19 cellular contexts compared by ENCODE assay signal in genomic region chr12:24711056-24711455, GRCh38.
DNase-seq lines count a peak whose midpoint lies in the region; ATAC-seq and TF ChIP-seq lines count a peak whose summit lies in the region.
"Had no signal": no experiment of that assay in that cellular context is flagged by ENCODE, and none has a peak within 500 bp of the region (broad histone marks: within the 10 kb centered on the region; RNA-seq: fewer than 3 reads in every experiment).

No MANE protein-coding gene starts in this region.

- no peak for TF ChIP-seq CTCF in OCI-LY3 (IDR thresholded peaks at IDR 0.05; ENCODE audit: low read depth, low read length)

- H3K9me3 Mint-ChIP-seq in activated CD4-positive, alpha-beta T cell treated with anti-CD3 and anti-CD28 coated beads for 36 hours (ENCODE audit: low read depth), result no peaks in the 10 kb centered on the region
- H3K9me3 Mint-ChIP-seq: CD8-positive, alpha-beta T cell; H9; IgD-negative memory B cell had no signal

- H3K4ac ChIP-seq in neuronal stem cell (ENCODE audit: low read length), result no peak overlapping the region

- DNase-seq in activated CD4-positive, alpha-beta T cell treated with anti-CD3 and anti-CD28 coated beads for 36 hours, result no peak
- no peak for DNase-seq in activated CD4-positive, alpha-beta T cell treated with anti-CD3 and anti-CD28 coated beads, Interleukin-2, amount 50 U/mL, for 48 hours
- DNase-seq in neuronal stem cell (ENCODE audit: low spot score) (no peak), MV-4-11 (lab: John Stamatoyannopoulos, UW) (no peak), NCI-H345 treated with DMSO at 0.1 percent for 48 hours (lab: John Stamatoyannopoulos, UW; ENCODE audit: unreplicated experiment) (no peak)
- DNase-seq: AML-193; Calu3; CD8-positive, alpha-beta T cell; DMS79 treated with DMSO at 0.1 percent for 48 hours; GF-D8; H9 had no signal

- H3K79me1 ChIP-seq in neuronal stem cell (ENCODE audit: low read depth, low read length), result no peaks in the 10 kb centered on the region

- 0 out of 2 replicates have a peak, but pooled peaks cover 3% of the 10 kb centered on the region for H3K79me2 ChIP-seq in OCI-LY3 (ENCODE audit: low read length)

- H3K27me3 Mint-ChIP-seq in activated CD4-positive, alpha-beta T cell treated with anti-CD3 and anti-CD28 coated beads for 36 hours, result no peaks in the 10 kb centered on the region
- H3K27me3 Mint-ChIP-seq: IgD-negative memory B cell had no signal

- no peak overlapping the region for H3K18ac ChIP-seq in neuronal stem cell (ENCODE audit: low read length)

- intact Hi-C loops in activated CD4-positive, alpha-beta T cell treated with anti-CD3 and anti-CD28 coated beads for 36 hours (cut with DNase I, micrococcal nuclease), result loop anchor here in 1 of 2 experiments (10.0 kb wide), 1 partner anchor 344 kb away; a partner anchor contains a TSS

- H3K23ac ChIP-seq in neuronal stem cell (ENCODE audit: low read depth, low read length, poor library complexity), result no peak overlapping the region

- H3K9me3 ChIP-seq in OCI-LY3 (ENCODE audit: insufficient read depth, low read length), result no peaks in the 10 kb centered on the region
- peaks cover 2% of the 10 kb centered on the region in 2 donors for H3K9me3 ChIP-seq in neuronal stem cell (replicated peaks in 1 of 2; ENCODE audit: control insufficient read depth in 2 of 2, insufficient read depth in 1 of 2, low read depth in 1 of 2, low read length in 2 of 2)
- H3K9me3 ChIP-seq: A549, BLaER1 had no signal

- WGBS in neuronal stem cell (ENCODE audit: extremely low coverage in 2 of 2, insufficient read length in 2 of 2, insufficient replicate concordance in 1 of 2), 2 donors, result no CpG with 5 or more reads among the region's 1 CpG

- H2BK5ac ChIP-seq in neuronal stem cell (ENCODE audit: low read length), result no peak overlapping the region

- H2BK120ac ChIP-seq in neuronal stem cell (ENCODE audit: low read depth, low read length), result no peak overlapping the region

- H2BK15ac ChIP-seq in neuronal stem cell (ENCODE audit: low read length), result no peak overlapping the region

- H4K20me1 ChIP-seq in OCI-LY3 (ENCODE audit: insufficient read depth, low read length), result no peaks in the 10 kb centered on the region
- H4K20me1 ChIP-seq: BLaER1 had no signal

- peak overlapping the region; percentile 34 for H3K4me2 ChIP-seq in OCI-LY3 (ENCODE audit: low read length)
- H3K4me2 ChIP-seq in neuronal stem cell (ENCODE audit: insufficient read depth, low read length, poor library complexity, severe bottlenecking), result no peak overlapping the region
- H3K4me2 ChIP-seq: A549, BLaER1 had no signal

- H3K4me1 ChIP-seq in OCI-LY3 (ENCODE audit: low read length), result peaks cover 70% of the 10 kb centered on the region
- H3K4me1 ChIP-seq in neuronal stem cell (ENCODE audit: control insufficient read depth in 2 of 2, insufficient read depth in 1 of 2, low read depth in 1 of 2, low read length in 2 of 2), result no peaks in the 10 kb centered on the region
- H3K4me1 ChIP-seq: A549, BLaER1 had no signal

- H3K36me3 ChIP-seq in OCI-LY3 (replicated peaks; ENCODE audit: low read depth, low read length) (no peaks in the 10 kb centered on the region), neuronal stem cell (replicated peaks in 1 of 2; ENCODE audit: control insufficient read depth in 2 of 2, insufficient read depth in 2 of 2, low read length in 2 of 2) (no peaks in the 10 kb centered on the region)
- H3K36me3 ChIP-seq: BLaER1 had no signal

- H2AFZ ChIP-seq in OCI-LY3 (ENCODE audit: low read depth, low read length), result 0 out of 2 replicates have a peak overlapping the region, but pooled peaks have one; percentile 19
- peak overlapping the region; percentile 11 for H2AFZ ChIP-seq in neuronal stem cell (ENCODE audit: low read length)

- POLR2A ChIA-PET in activated CD4-positive, alpha-beta T cell treated with anti-CD3 and anti-CD28 coated beads for 36 hours (lab: Charles Lee), result no interaction called here

- H3K4me3 Mint-ChIP-seq in activated CD4-positive, alpha-beta T cell treated with anti-CD3 and anti-CD28 coated beads for 36 hours, result no peak overlapping the region
- H3K4me3 Mint-ChIP-seq: CD14-positive monocyte; CD8-positive, alpha-beta T cell; H9; IgD-negative memory B cell had no signal

- H4K8ac ChIP-seq in neuronal stem cell (ENCODE audit: low read depth, low read length), result no peak overlapping the region

- H2BK12ac ChIP-seq in neuronal stem cell (ENCODE audit: low read length), result no peak overlapping the region

- no peaks in the 10 kb centered on the region for H3K27me3 ChIP-seq in OCI-LY3 (ENCODE audit: low read depth, low read length)
- no peaks in the 10 kb centered on the region for H3K27me3 ChIP-seq in neuronal stem cell (ENCODE audit: control insufficient read depth in 3 of 3, insufficient read depth in 3 of 3, low read depth in 1 of 3, low read length in 3 of 3)
- H3K27me3 ChIP-seq: BLaER1 had no signal

- no peak overlapping the region for H2AK5ac ChIP-seq in neuronal stem cell (ENCODE audit: low read depth, low read length)

- H3K9ac ChIP-seq in OCI-LY3 (ENCODE audit: low read length) (peak overlapping the region; percentile 87), neuronal stem cell (ENCODE audit: low read depth, low read length, poor library complexity) (no peak overlapping the region)
- H3K9ac ChIP-seq: BLaER1 had no signal

- peak overlapping the region; percentile 97 for H3K27ac ChIP-seq in OCI-LY3 (ENCODE audit: low read length)
- no peak overlapping the region for H3K27ac ChIP-seq in neuronal stem cell (replicated peaks; ENCODE audit: low read length)
- H3K27ac ChIP-seq: 22Rv1, A549, BLaER1 had no signal

- no peak overlapping the region for H4K91ac ChIP-seq in neuronal stem cell (ENCODE audit: low read depth, low read length, poor library complexity)

- peaks cover 14% of the 10 kb centered on the region for H3K4me1 Mint-ChIP-seq in activated CD4-positive, alpha-beta T cell treated with anti-CD3 and anti-CD28 coated beads for 36 hours
- H3K4me1 Mint-ChIP-seq: CD14-positive monocyte, H9 had no signal

- H3K4me3 ChIP-seq in OCI-LY3 (ENCODE audit: low read length) (no peak overlapping the region), neuronal stem cell (ENCODE audit: low read length in 2 of 2) (no peak overlapping the region)
- H3K4me3 ChIP-seq: A549, BLaER1 had no signal

- ATAC-seq in activated CD4-positive, alpha-beta T cell treated with anti-CD3 and anti-CD28 coated beads for 36 hours, result no peak
- no peak for ATAC-seq in GM21723 (IDR thresholded peaks at IDR 0.05; ENCODE audit: unreplicated experiment)
- ATAC-seq: A549; CD8-positive, alpha-beta T cell; HepG2 had no signal

- H3K27ac Mint-ChIP-seq in activated CD4-positive, alpha-beta T cell treated with anti-CD3 and anti-CD28 coated beads for 36 hours, result peak overlapping the region; percentile 59
- H3K27ac Mint-ChIP-seq: CD14-positive monocyte; CD8-positive, alpha-beta T cell; H9; IgD-negative memory B cell had no signal

- no peak overlapping the region for H3K14ac ChIP-seq in neuronal stem cell (ENCODE audit: low read length)

- CTCF ChIA-PET in activated CD4-positive, alpha-beta T cell treated with anti-CD3 and anti-CD28 coated beads for 36 hours (lab: Charles Lee), result no interaction called here

- no peaks in the 10 kb centered on the region for H3K36me3 Mint-ChIP-seq in activated CD4-positive, alpha-beta T cell treated with anti-CD3 and anti-CD28 coated beads for 36 hours (ENCODE audit: low read depth)
- H3K36me3 Mint-ChIP-seq: CD14-positive monocyte; CD8-positive, alpha-beta T cell; IgD-negative memory B cell had no signal
